In genomic region chr11:118956094-118956846, GRCh38 we compare ENCODE assay signal across 8 cellular contexts. TPM values are rescaled to one million over a fixed set of nuclear protein-coding genes. Genes with fewer than 3 reads are reported as not detected.
DNase-seq lines count a peak whose midpoint lies in the region; ATAC-seq, FAIRE-seq and TF ChIP-seq lines count a peak whose summit lies in the region.

TSS of gene UPK2 (plus strand) at chr11:118956298. CDS start at chr11:118956351, 53 bp downstream.

- peak; percentile 96 for DNase-seq in D721Med (ENCODE audit: insufficient read length, low spot score)
- peak; percentile 78 for DNase-seq in H4 (ENCODE audit: low spot score)
- peak; percentile 75 for DNase-seq in NCI-H146 (lab: John Stamatoyannopoulos, UW)
- DNase-seq in T-helper 22 cell (ENCODE audit: low read depth): peak; percentile 67
- DNase-seq in amygdala (lab: John Stamatoyannopoulos, UW): peak; percentile 32 to 90 (median 72)
- peak; percentile 88 to 96 (median 95) for DNase-seq in right cardiac atrium
- peak; percentile 94 for DNase-seq in sigmoid colon

- TF ChIP-seq CTCF in D721Med (IDR thresholded peaks at IDR 0.05; ENCODE audit: insufficient read depth, missing control alignments) (peak; percentile 91), sigmoid colon (IDR thresholded peaks at IDR 0.05) (peak; percentile 95 to 96 (median 96))

- TF ChIP-seq EP300 in sigmoid colon (IDR thresholded peaks at IDR 0.05): no peak

- ATAC-seq in right cardiac atrium (peak; percentile 95 to 96), HG03135 (IDR thresholded peaks at IDR 0.05; ENCODE audit: unreplicated experiment) (no peak)

- H3K4me3 ChIP-seq in right cardiac atrium (ENCODE audit: low read length): no peak within 1 kb of the TSS
- H3K4me3 ChIP-seq in sigmoid colon: no peak within 1 kb of the TSS

- TF ChIP-seq POLR2A in sigmoid colon (IDR thresholded peaks at IDR 0.05): no peak

- intact Hi-C loops in right cardiac atrium (cut with DNase I): loop anchor here (5.0 to 10.0 kb wide), 4 partner anchors 51 to 269 kb away; no protein-coding TSS in a partner anchor
- intact Hi-C loops in sigmoid colon (cut with DNase I): loop anchor here (1.0 to 2.0 kb wide), 3 partner anchors 23 to 267 kb away; no protein-coding TSS in a partner anchor

- FAIRE-seq in D721Med (lab: Jason Lieb, UNC): no peak

- H3K9me3 ChIP-seq in right cardiac atrium (ENCODE audit: control insufficient read depth, low read length): no peaks in the 10 kb centered on the region
- no peaks in the 10 kb centered on the region for H3K9me3 ChIP-seq in sigmoid colon

- H3K36me3 ChIP-seq in sigmoid colon: no peaks in the 10 kb centered on the region

- 8% methylated on average over 7 of the region's 7 CpGs for WGBS in right cardiac atrium
- 4 to 8% methylated on average over 7 of the region's 7 CpGs for WGBS in sigmoid colon, 2 donors

- H3K27ac ChIP-seq in right cardiac atrium (ENCODE audit: low read length): no peak within 1 kb of the TSS
- no peak within 1 kb of the TSS for H3K27ac ChIP-seq in sigmoid colon

- H3K27me3 ChIP-seq in right cardiac atrium (ENCODE audit: control insufficient read depth, insufficient read depth): no peaks in the 10 kb centered on the region
- H3K27me3 ChIP-seq in sigmoid colon: no peaks in the 10 kb centered on the region

- H3K4me1 ChIP-seq in right cardiac atrium (ENCODE audit: control insufficient read depth, insufficient read depth, low read length) (no peaks in the 10 kb centered on the region), sigmoid colon (peaks cover 0 to 4% (median 2%) of the 10 kb centered on the region in 4 donors)

RNA-seq across cellular contexts. Expression of gene UPK2, which starts in this region (rescaled TPM):
- total RNA-seq in H4 (2014; rRNA removed; shearing (Covaris generic)): not detected in 2 replicates
- not detected for total RNA-seq in right cardiac atrium
- not detected for polyA plus RNA-seq in right cardiac atrium
- total RNA-seq in sigmoid colon: not detected
- not detected for polyA plus RNA-seq in sigmoid colon

Comparison
In these comparisons a context has a peak if more than half of its experiments do, and no peak if none do; other contexts are left out.
1. Peak in DNase-seq in H4; RNA of the gene not detected or under 1 TPM.
2. Peak in DNase-seq and ATAC-seq in right cardiac atrium; RNA of the gene not detected or under 1 TPM.
3. Peak in DNase-seq in sigmoid colon; RNA of the gene not detected or under 1 TPM.